3 cellular contexts compared by ENCODE assay signal in the genomic region with DNA sequence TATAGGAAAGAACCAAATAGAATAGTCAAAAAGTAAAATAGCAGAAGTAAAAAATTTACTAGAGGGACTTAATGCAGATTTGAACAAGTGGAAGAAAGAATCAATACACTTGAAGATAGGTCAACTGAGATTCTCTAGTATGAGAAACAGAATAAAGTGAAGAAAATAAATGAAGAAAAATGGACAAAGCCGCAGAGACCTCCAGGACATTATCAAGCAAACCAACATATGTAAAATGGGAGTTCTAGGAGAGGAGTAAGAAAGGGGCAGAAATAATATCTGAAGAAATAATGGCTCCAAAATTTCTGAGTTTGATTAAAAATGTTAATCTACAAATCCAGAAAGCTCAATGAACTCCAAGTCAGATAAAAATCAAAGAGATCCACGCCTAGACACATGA.
"Had no signal": no experiment of that assay in that cellular context is flagged by ENCODE, and none has a peak within 500 bp of the region (broad histone marks: within the 10 kb centered on the region; RNA-seq: fewer than 3 reads in every experiment).

No MANE protein-coding gene starts in this region.

- H3K4me3 ChIP-seq: GM12878 had no signal

- DNase-seq: GDM1, GF-D8 had no signal
